In the genomic region with DNA sequence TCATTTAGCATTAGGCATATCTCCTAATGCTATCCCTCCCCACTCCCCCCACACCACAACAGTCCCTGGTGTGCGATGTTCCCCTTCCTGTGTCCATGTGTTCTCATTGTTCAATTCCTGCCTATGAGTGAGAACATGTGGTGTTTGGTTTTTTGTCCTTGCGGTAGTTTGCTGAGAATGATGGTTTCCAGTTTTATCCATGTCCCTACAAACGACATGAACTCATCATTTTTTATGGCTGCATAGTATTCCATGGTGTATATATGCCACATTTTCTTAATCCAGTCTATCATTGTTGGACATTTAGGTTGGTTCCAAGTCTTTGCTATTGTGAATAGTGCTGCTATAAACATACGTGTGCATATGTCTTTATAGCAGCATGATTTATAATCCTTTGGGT, we compare ENCODE assay signal across 18 cellular contexts. TPM values are rescaled to one million over a fixed set of nuclear protein-coding genes. Genes with fewer than 3 reads are reported as not detected.
"Had no signal": no experiment of that assay in that cellular context is flagged by ENCODE, and none has a peak within 500 bp of the region (broad histone marks: within the 10 kb centered on the region; RNA-seq: fewer than 3 reads in every experiment).

No MANE protein-coding gene starts in this region.

RNA-seq across cellular contexts. Expression of a gene that starts 7.5 kb away (rescaled TPM):
- total RNA-seq: activated naive CD4-positive, alpha-beta T cell treated with anti-CD3 and anti-CD28 coated beads for 36 hours; activated naive CD4-positive, alpha-beta T cell treated with anti-CD3 and anti-CD28 coated beads, Interleukin-2, amount 50 U/mL, for 72 hours; activated naive CD8-positive, alpha-beta T cell treated with anti-CD3 and anti-CD28 coated beads for 36 hours; activated T-cell treated with anti-CD3 and anti-CD28 coated beads, Interleukin-2, amount 50 U/mL, for 4 hours; activated T-cell treated with anti-CD3 and anti-CD28 coated beads, Interleukin-2, amount 50 U/mL, for 72 hours; activated T-helper 1 cell treated with anti-CD3 and anti-CD28 coated beads, Interleukin-12 subunit alpha, Interleukin-12 subunit beta, Interleukin-2, Interleukin-4 antibody, amounts not matched to agents 30 ng/mL and 10 ng/mL and 1 ng/mL, durations not matched to agents 14 hours and 24 hours and 36 hours; activated T-helper 17 cell treated with anti-CD3 and anti-CD28 coated beads, Interleukin-2, amount 50 U/mL, for 72 hours; activated T-helper 2 cell treated with anti-CD3 and anti-CD28 coated beads, Interferon-gamma antibody, Interleukin-2, Interleukin-4, amounts not matched to agents 10 μg/mL and 5 μg/mL and 100 μg/mL, durations not matched to agents 14 hours and 24 hours and 36 hours; adrenal gland; ascending aorta; astrocyte; body of pancreas; breast epithelium; bronchial epithelial cell; cardiac muscle cell; chondrocyte had no signal
- polyA plus RNA-seq: adipose tissue, adrenal gland, aorta had no signal
